ENCODE assay signal across 20 cellular contexts in genomic region chr9:14806941-14807340, GRCh38.
"Had no signal": no experiment of that assay in that cellular context is flagged by ENCODE, and none has a peak within 500 bp of the region (broad histone marks: within the 10 kb centered on the region; RNA-seq: fewer than 3 reads in every experiment).

No MANE protein-coding gene starts in this region.

- H3K9me3 ChIP-seq: left ventricle myocardium inferior, tibial artery, uterus had no signal

- H3K27ac ChIP-seq: coronary artery, left ventricle myocardium inferior, skin epidermis, tibial artery, uterus had no signal

- H3K4me1 ChIP-seq: left ventricle myocardium inferior, tibial artery, uterus had no signal

- H3K4me3 ChIP-seq: coronary artery, left ventricle myocardium inferior, skin epidermis, tibial artery, uterus had no signal

- DNase-seq: activated B cell treated with CpG ODN at 0.5 μM for 24 hours; activated CD4-positive, alpha-beta T cell treated with anti-CD3 and anti-CD28 coated beads, Interleukin-2, amount 10 ng/mL, durations not matched to agents 24 days and 14 days; activated CD8-positive, alpha-beta memory T cell treated with anti-CD3 and anti-CD28 coated beads for 24 hours; activated naive CD4-positive, alpha-beta T cell; activated naive CD8-positive, alpha-beta T cell treated with anti-CD3 and anti-CD28 coated beads, Interleukin-2, amount 10 ng/mL, durations not matched to agents 7 days and 5 days; aorta; central memory CD4-positive, alpha-beta T cell; effector CD4-positive, alpha-beta T cell; hippocampal formation; kidney; left ventricle myocardium inferior; nucleus accumbens; stimulated activated CD4-positive, alpha-beta T cell treated with anti-CD3 and anti-CD28 coated beads, Interleukin-4, amount 100 ng/mL, for 24 hours; stimulated activated naive CD4-positive, alpha-beta T cell; SW 1271; tibial artery; uterus had no signal

- ATAC-seq: natural killer cell treated with Interleukin-12 subunit alpha and Interleukin-12 subunit beta and Interleukin-15 and Interleukin-18, amount 100 ng/mL, for 72 hours had no signal

- H3K36me3 ChIP-seq: left ventricle myocardium inferior, uterus had no signal

- H3K27me3 ChIP-seq: tibial artery, uterus had no signal
